In the genomic region with DNA sequence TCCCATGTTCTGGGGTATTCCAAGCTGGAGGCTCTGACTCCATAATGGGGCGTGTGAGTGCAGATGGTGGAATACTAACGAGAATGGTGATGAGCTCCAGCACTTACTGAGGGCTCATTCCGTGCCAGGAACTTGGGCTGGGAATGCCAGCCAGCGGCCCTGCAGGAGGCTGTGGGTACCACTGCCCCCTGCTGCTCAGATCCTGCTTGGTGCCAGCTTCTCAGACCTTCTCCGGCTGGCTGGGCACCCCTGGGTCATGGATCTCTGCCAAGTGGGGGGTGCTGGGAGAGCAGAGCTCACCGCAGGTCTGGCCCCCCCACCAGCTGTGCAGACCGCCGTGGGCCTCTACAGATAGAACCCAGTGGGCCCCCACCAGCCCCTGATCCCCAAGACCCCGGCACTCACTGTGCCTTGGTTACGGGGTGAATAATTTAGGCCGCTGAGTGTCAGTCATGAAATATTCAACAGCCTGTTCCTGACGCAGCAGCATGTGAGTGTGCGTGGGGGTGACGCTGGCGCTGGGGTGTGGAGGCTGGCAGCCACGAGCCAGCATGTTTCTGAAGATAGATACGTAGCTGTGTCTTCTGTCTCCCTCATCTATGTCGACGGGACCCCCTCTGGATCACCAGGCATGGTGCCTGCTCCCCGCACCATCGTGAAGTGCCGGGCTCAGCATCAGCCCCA, we compare ENCODE assay signal across 2 cellular contexts. TPM values are rescaled to one million over a fixed set of nuclear protein-coding genes. Genes with fewer than 3 reads are reported as not detected.
DNase-seq lines count a peak whose midpoint lies in the region; ATAC-seq and TF ChIP-seq lines count a peak whose summit lies in the region.
"Not testable (repeated sequence)": the region's sequence is repeated elsewhere in the genome, so short reads cannot be mapped to it uniquely, and the experiment has no call there.

No MANE protein-coding gene starts in this region.

- not testable (repeated sequence) for H3K4me3 ChIP-seq in DND-41 (ENCODE audit: low read depth in 1 of 2, low read length in 2 of 2)
- H3K4me3 ChIP-seq in dorsolateral prefrontal cortex, result peak overlapping the region in 29 of 59 donors; percentile 5 to 44 (median 23)

- not testable (repeated sequence) for H3K27ac ChIP-seq in DND-41 (ENCODE audit: low read length)
- peak overlapping the region in 6 of 59 donors; percentile 18 to 66 (median 40) for H3K27ac ChIP-seq in dorsolateral prefrontal cortex

- H3K36me3 ChIP-seq in DND-41 (ENCODE audit: insufficient read depth, low read length), result not testable (repeated sequence)

- TF ChIP-seq CTCF in DND-41 (IDR thresholded peaks at IDR 0.05; ENCODE audit: borderline replicate concordance, extremely low read depth, low read length, poor library complexity, severe bottlenecking) (peak; percentile 32), dorsolateral prefrontal cortex (IDR thresholded peaks at IDR 0.05 in 54 of 56, conservative IDR thresholded peaks at IDR 0.05 in 2 of 56; ENCODE audit: low read depth in 1 of 56, partially characterized antibody in 56 of 56) (peak in 42 of 56 donors; percentile 2 to 56 (median 36))

- not testable (repeated sequence) for H3K4me1 ChIP-seq in DND-41 (ENCODE audit: insufficient read depth, low read length)

- intact Hi-C loops in dorsolateral prefrontal cortex (cut with DNase I), result not testable (repeated sequence)

- not testable (repeated sequence) for H3K79me2 ChIP-seq in DND-41 (ENCODE audit: insufficient read depth, low read length)

- DNase-seq in DND-41, result not testable (repeated sequence)
- DNase-seq in dorsolateral prefrontal cortex, result peak; percentile 26 to 83 (median 68)

- not testable (repeated sequence) for H4K20me1 ChIP-seq in DND-41 (ENCODE audit: insufficient read depth, low read length)

- H3K9me3 ChIP-seq in DND-41 (ENCODE audit: insufficient read depth, low read length, severe bottlenecking), result not testable (repeated sequence)

- not testable (repeated sequence) for H3K4me2 ChIP-seq in DND-41 (ENCODE audit: insufficient read depth, low read length)

- not testable (repeated sequence) for H2AFZ ChIP-seq in DND-41 (ENCODE audit: low read depth, low read length)

- ATAC-seq in DND-41 (ENCODE audit: insufficient read depth, low read depth), result not testable (repeated sequence)

- not testable (repeated sequence) for H3K9ac ChIP-seq in DND-41 (ENCODE audit: low read depth, low read length)

- peaks cover 14% of the 10 kb centered on the region for H3K27me3 ChIP-seq in DND-41 (ENCODE audit: insufficient read depth, low read length, poor library complexity)
- H3K27me3 ChIP-seq in dorsolateral prefrontal cortex, result peaks cover 0 to 37% (median 17%) of the 10 kb centered on the region in 45 donors

RNA-seq across cellular contexts. Expression of a gene that starts 12.6 kb away (rescaled TPM):
- 1 to 10 TPM in 40 of 120 experiments, under 1 TPM in 23, not detected in 57; 0.26 to 5.3 (median 1.2) TPM for total RNA-seq in dorsolateral prefrontal cortex

RNA-seq across cellular contexts. Expression of a gene that starts 17.4 kb away (rescaled TPM):
- under 1 TPM in 4 of 120 experiments, not detected in 116; 0.13 to 0.39 (median 0.26) TPM for total RNA-seq in dorsolateral prefrontal cortex

RNA-seq across cellular contexts. Expression of a gene that starts 28.8 kb away (rescaled TPM):
- total RNA-seq in dorsolateral prefrontal cortex, result 100 to 1,000 TPM in 3 of 120 experiments, 10 to 100 TPM in 117; 15.2 to 106 (median 54.0) TPM

RNA-seq across cellular contexts. Expression of a gene that starts 43.6 kb away (rescaled TPM):
- 100 to 1,000 TPM in 112 of 120 experiments, 10 to 100 TPM in 8; 67.4 to 236 (median 171) TPM for total RNA-seq in dorsolateral prefrontal cortex

RNA-seq across cellular contexts. Expression of a gene that starts 54.3 kb away (rescaled TPM):
- 100 to 1,000 TPM in 1 of 120 experiments, 10 to 100 TPM in 119; 15.9 to 101 (median 58.6) TPM for total RNA-seq in dorsolateral prefrontal cortex
